In the genomic region with DNA sequence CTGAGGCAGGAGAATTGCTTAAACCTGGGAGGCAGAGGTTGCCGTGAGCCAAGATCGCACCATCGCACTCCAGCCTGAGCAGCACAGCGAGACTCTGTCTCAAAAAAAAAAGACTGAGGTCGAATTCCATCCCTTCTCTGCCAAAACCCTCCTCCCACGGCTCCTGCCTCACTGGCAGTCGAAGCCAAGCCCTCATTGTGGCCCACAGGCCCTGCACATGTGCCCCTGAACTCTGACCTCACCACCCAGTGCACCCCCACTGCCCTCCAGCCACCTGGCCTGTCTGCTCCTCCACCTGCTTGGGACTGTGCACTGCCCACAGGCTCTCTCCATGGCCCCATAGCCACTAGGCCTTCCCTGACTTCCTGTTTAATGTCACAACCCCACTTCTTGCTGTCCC, we compare ENCODE assay signal across 18 cellular contexts. TPM values are rescaled to one million over a fixed set of nuclear protein-coding genes. Genes with fewer than 3 reads are reported as not detected.
A peak's percentile ranks its signal among the peaks of the same experiment; 100 is the strongest.
DNase-seq lines count a peak whose midpoint lies in the region; ATAC-seq and TF ChIP-seq lines count a peak whose summit lies in the region.
"Had no signal": no experiment of that assay in that cellular context is flagged by ENCODE, and none has a peak within 500 bp of the region (broad histone marks: within the 10 kb centered on the region; RNA-seq: fewer than 3 reads in every experiment).

No MANE protein-coding gene starts in this region.

- no peak overlapping the region for H3K4me3 Mint-ChIP-seq in activated naive CD8-positive, alpha-beta T cell treated with anti-CD3 and anti-CD28 coated beads, Interleukin-2, amount 10 ng/mL, durations not matched to agents 7 days and 5 days
- H3K4me3 Mint-ChIP-seq in activated naive CD8-positive, alpha-beta T cell treated with anti-CD3 and anti-CD28 coated beads for 36 hours = no peak overlapping the region
- H3K4me3 Mint-ChIP-seq in glutamatergic neuron (ENCODE audit: unreplicated experiment) = peak overlapping the region; percentile 18
- no peak overlapping the region for H3K4me3 Mint-ChIP-seq in progenitor cell of endocrine pancreas (ENCODE audit: low read depth)
- no peak overlapping the region for H3K4me3 Mint-ChIP-seq in endothelial cell (ENCODE audit: unreplicated experiment)
- H3K4me3 Mint-ChIP-seq: CD14-positive monocyte; CD8-positive, alpha-beta T cell had no signal

- no peak for ATAC-seq in activated naive CD8-positive, alpha-beta T cell treated with anti-CD3 and anti-CD28 coated beads, Interleukin-2, amount 10 ng/mL, durations not matched to agents 7 days and 5 days (ENCODE audit: low read depth)
- ATAC-seq in GM21423 (IDR thresholded peaks at IDR 0.05; ENCODE audit: unreplicated experiment) = no peak
- ATAC-seq: CD8-positive, alpha-beta T cell; HCT116 had no signal

- TF ChIP-seq EP300 in esophagus muscularis mucosa (IDR thresholded peaks at IDR 0.05) = no peak

- intact Hi-C loops in esophagus muscularis mucosa (cut with DNase I) = no loop called here

- no peaks in the 10 kb centered on the region for H3K9me3 Mint-ChIP-seq in activated naive CD8-positive, alpha-beta T cell treated with anti-CD3 and anti-CD28 coated beads, Interleukin-2, amount 10 ng/mL, durations not matched to agents 7 days and 5 days
- no peaks in the 10 kb centered on the region for H3K9me3 Mint-ChIP-seq in activated naive CD8-positive, alpha-beta T cell treated with anti-CD3 and anti-CD28 coated beads for 36 hours
- H3K9me3 Mint-ChIP-seq in glutamatergic neuron (ENCODE audit: unreplicated experiment) (peaks cover 7% of the 10 kb centered on the region), progenitor cell of endocrine pancreas (ENCODE audit: low read depth) (peaks cover 3% of the 10 kb centered on the region), endothelial cell (ENCODE audit: unreplicated experiment) (no peaks in the 10 kb centered on the region)

- 30% methylated on average over 7 of the region's 7 CpGs for WGBS in liver
- WGBS in esophagus muscularis mucosa = 72% methylated on average over 7 of the region's 7 CpGs

- peak overlapping the region; percentile 22 for H3K27ac Mint-ChIP-seq in activated naive CD8-positive, alpha-beta T cell treated with anti-CD3 and anti-CD28 coated beads, Interleukin-2, amount 10 ng/mL, durations not matched to agents 7 days and 5 days
- H3K27ac Mint-ChIP-seq in activated naive CD8-positive, alpha-beta T cell treated with anti-CD3 and anti-CD28 coated beads for 36 hours = no peak overlapping the region
- H3K27ac Mint-ChIP-seq in glutamatergic neuron (ENCODE audit: unreplicated experiment) = peak overlapping the region; percentile 64
- H3K27ac Mint-ChIP-seq in progenitor cell of endocrine pancreas = peak overlapping the region; percentile 68
- H3K27ac Mint-ChIP-seq in endothelial cell (ENCODE audit: unreplicated experiment) = no peak overlapping the region
- H3K27ac Mint-ChIP-seq: CD14-positive monocyte; CD8-positive, alpha-beta T cell had no signal

- H3K4me3 ChIP-seq in liver (ENCODE audit: low read depth in 1 of 3, low read length in 3 of 3) = no peak overlapping the region
- no peak overlapping the region for H3K4me3 ChIP-seq in esophagus muscularis mucosa
- H3K4me3 ChIP-seq: BLaER1 had no signal

- no peaks in the 10 kb centered on the region for H3K27me3 Mint-ChIP-seq in activated naive CD8-positive, alpha-beta T cell treated with anti-CD3 and anti-CD28 coated beads, Interleukin-2, amount 10 ng/mL, durations not matched to agents 7 days and 5 days
- no peaks in the 10 kb centered on the region for H3K27me3 Mint-ChIP-seq in activated naive CD8-positive, alpha-beta T cell treated with anti-CD3 and anti-CD28 coated beads for 36 hours
- peaks cover 6% of the 10 kb centered on the region for H3K27me3 Mint-ChIP-seq in glutamatergic neuron (ENCODE audit: unreplicated experiment)
- no peaks in the 10 kb centered on the region for H3K27me3 Mint-ChIP-seq in progenitor cell of endocrine pancreas
- H3K27me3 Mint-ChIP-seq in endothelial cell (ENCODE audit: unreplicated experiment) = peaks cover 14% of the 10 kb centered on the region

- TF ChIP-seq POLR2A in esophagus muscularis mucosa (IDR thresholded peaks at IDR 0.05; ENCODE audit: low read depth) = no peak

- peak in 1 of 2 donors; percentile 50 for TF ChIP-seq RAD21 in liver (IDR thresholded peaks at IDR 0.05)

- DNase-seq in activated naive CD8-positive, alpha-beta T cell treated with anti-CD3 and anti-CD28 coated beads, Interleukin-2, amount 10 ng/mL, durations not matched to agents 7 days and 5 days = no peak
- DNase-seq in activated naive CD8-positive, alpha-beta T cell treated with anti-CD3 and anti-CD28 coated beads for 36 hours = no peak
- no peak for DNase-seq in glutamatergic neuron
- DNase-seq in progenitor cell of endocrine pancreas (ENCODE audit: low spot score, unreplicated experiment) = no peak
- DNase-seq in esophagus muscularis mucosa (ENCODE audit: extremely low spot score) = no peak
- DNase-seq in endothelial cell (ENCODE audit: low spot score) = no peak
- DNase-seq: 8988T; Calu3; CD8-positive, alpha-beta T cell; DMS79 treated with DMSO at 0.1 percent for 48 hours; GF-D8; GOT3; H7 had no signal

- H3K4me1 Mint-ChIP-seq in activated naive CD8-positive, alpha-beta T cell treated with anti-CD3 and anti-CD28 coated beads, Interleukin-2, amount 10 ng/mL, durations not matched to agents 7 days and 5 days = peaks cover 5% of the 10 kb centered on the region
- no peaks in the 10 kb centered on the region for H3K4me1 Mint-ChIP-seq in activated naive CD8-positive, alpha-beta T cell treated with anti-CD3 and anti-CD28 coated beads for 36 hours
- H3K4me1 Mint-ChIP-seq in glutamatergic neuron (ENCODE audit: low read depth, unreplicated experiment) (peaks cover 18% of the 10 kb centered on the region), progenitor cell of endocrine pancreas (ENCODE audit: low read depth) (no peaks in the 10 kb centered on the region), endothelial cell (ENCODE audit: unreplicated experiment) (peaks cover 3% of the 10 kb centered on the region)

- no peaks in the 10 kb centered on the region for H3K27me3 ChIP-seq in liver (ENCODE audit: control insufficient read depth in 4 of 4, insufficient read depth in 4 of 4, low read length in 3 of 4)
- H3K27me3 ChIP-seq in esophagus muscularis mucosa = peaks cover 0 to 16% (median 0%) of the 10 kb centered on the region in 4 donors
- H3K27me3 ChIP-seq: BLaER1 had no signal

- H3K4me1 ChIP-seq in liver (ENCODE audit: control insufficient read depth in 4 of 4, insufficient read depth in 4 of 4, low read length in 3 of 4) (peaks cover 10 to 69% (median 44%) of the 10 kb centered on the region in 4 donors), esophagus muscularis mucosa (no peaks in the 10 kb centered on the region)

- H3K9me3 ChIP-seq in liver (ENCODE audit: control insufficient read depth in 4 of 4, low read length in 3 of 4) = no peaks in the 10 kb centered on the region
- peaks cover 0 to 7% (median 0%) of the 10 kb centered on the region in 4 donors for H3K9me3 ChIP-seq in esophagus muscularis mucosa

- no peak for TF ChIP-seq CTCF in glutamatergic neuron (IDR thresholded peaks at IDR 0.05; ENCODE audit: partially characterized antibody, unreplicated experiment)
- no peak for TF ChIP-seq CTCF in liver (IDR thresholded peaks at IDR 0.05; ENCODE audit: low read depth, low read length, missing input control)
- no peak for TF ChIP-seq CTCF in progenitor cell of endocrine pancreas (IDR thresholded peaks at IDR 0.05; ENCODE audit: unreplicated experiment)
- TF ChIP-seq CTCF in esophagus muscularis mucosa (IDR thresholded peaks at IDR 0.05) = no peak
- TF ChIP-seq CTCF in endothelial cell (IDR thresholded peaks at IDR 0.05; ENCODE audit: unreplicated experiment) = no peak

- H3K9ac ChIP-seq in liver (ENCODE audit: low read depth in 1 of 2, low read length in 2 of 2) = peak overlapping the region in 1 of 2 donors; percentile 24
- H3K9ac ChIP-seq: BLaER1 had no signal

- H3K36me3 ChIP-seq in liver (ENCODE audit: control insufficient read depth in 4 of 4, insufficient read depth in 3 of 4, low read depth in 1 of 4, low read length in 3 of 4) (peaks cover 0 to 4% (median 0%) of the 10 kb centered on the region in 4 donors), esophagus muscularis mucosa (no peaks in the 10 kb centered on the region)
- H3K36me3 ChIP-seq: BLaER1 had no signal

- POLR2A ChIA-PET in activated naive CD8-positive, alpha-beta T cell treated with anti-CD3 and anti-CD28 coated beads, Interleukin-2, amount 10 ng/mL, durations not matched to agents 7 days and 5 days (lab: Charles Lee) = no interaction called here

- H3K27ac ChIP-seq in liver (ENCODE audit: low read depth in 1 of 2, low read length in 2 of 2) (peak overlapping the region; percentile 83 to 94), esophagus muscularis mucosa (replicated peaks in 1 of 4) (no peak overlapping the region)
- H3K27ac ChIP-seq: BLaER1 had no signal

- H3K36me3 Mint-ChIP-seq in activated naive CD8-positive, alpha-beta T cell treated with anti-CD3 and anti-CD28 coated beads, Interleukin-2, amount 10 ng/mL, durations not matched to agents 7 days and 5 days = no peaks in the 10 kb centered on the region
- no peaks in the 10 kb centered on the region for H3K36me3 Mint-ChIP-seq in activated naive CD8-positive, alpha-beta T cell treated with anti-CD3 and anti-CD28 coated beads for 36 hours
- H3K36me3 Mint-ChIP-seq in glutamatergic neuron (ENCODE audit: unreplicated experiment) (no peaks in the 10 kb centered on the region), progenitor cell of endocrine pancreas (ENCODE audit: insufficient read depth) (peaks cover 2% of the 10 kb centered on the region), endothelial cell (ENCODE audit: low read depth, unreplicated experiment) (no peaks in the 10 kb centered on the region)
- H3K36me3 Mint-ChIP-seq: CD14-positive monocyte; CD8-positive, alpha-beta T cell had no signal

TF ChIP-seq in liver, 16 proteins besides CTCF, POLR2A, EP300 and RAD21 (continues in another document):
- TF ChIP-seq FOXA2 (IDR thresholded peaks at IDR 0.05) = peak; percentile 6

RNA-seq across cellular contexts. Expression of a gene that starts 7.0 kb away (rescaled TPM):
- 1 to 10 TPM; 1.0 TPM for total RNA-seq in activated naive CD8-positive, alpha-beta T cell treated with anti-CD3 and anti-CD28 coated beads, Interleukin-2, amount 10 ng/mL, durations not matched to agents 7 days and 5 days
- total RNA-seq in activated naive CD8-positive, alpha-beta T cell treated with anti-CD3 and anti-CD28 coated beads for 36 hours = under 1 TPM; 0.60 to 0.68 TPM
- 4.0 TPM for total RNA-seq in glutamatergic neuron (ENCODE audit: unreplicated experiment)
- 1 to 10 TPM in 1 of 2 donors, under 1 TPM in 1; 0.84 to 2.9 TPM for total RNA-seq in liver
- polyA plus RNA-seq in liver = 1 to 10 TPM in 1 of 2 donors, under 1 TPM in 1; 0.15 to 1.1 TPM
- total RNA-seq in progenitor cell of endocrine pancreas = 3.3 and 3.9 TPM in 2 replicates
- total RNA-seq in esophagus muscularis mucosa = under 1 TPM; 0.33 to 0.98 (median 0.61) TPM
- total RNA-seq in endothelial cell (ENCODE audit: unreplicated experiment) = 1.6 TPM

RNA-seq across cellular contexts. Expression of a gene that starts 27.8 kb away (rescaled TPM):
- total RNA-seq in activated naive CD8-positive, alpha-beta T cell treated with anti-CD3 and anti-CD28 coated beads, Interleukin-2, amount 10 ng/mL, durations not matched to agents 7 days and 5 days = 10 to 100 TPM; 43.6 to 53.2 TPM
- total RNA-seq in activated naive CD8-positive, alpha-beta T cell treated with anti-CD3 and anti-CD28 coated beads for 36 hours = 10 to 100 TPM; 52.2 to 52.4 TPM
- 37.1 TPM for total RNA-seq in glutamatergic neuron (ENCODE audit: unreplicated experiment)
- total RNA-seq in liver = 10 to 100 TPM; 10.9 to 24.9 TPM
- 10 to 100 TPM; 17.0 to 20.2 TPM for polyA plus RNA-seq in liver
- total RNA-seq in progenitor cell of endocrine pancreas = 42.9 and 49.3 TPM in 2 replicates
- 10 to 100 TPM; 27.4 to 33.8 (median 33.0) TPM for total RNA-seq in esophagus muscularis mucosa
- 38.3 TPM for total RNA-seq in endothelial cell (ENCODE audit: unreplicated experiment)

Comparison
In these comparisons a context has a peak if more than half of its experiments do, and no peak if none do; other contexts are left out.
1. H3K27ac Mint-ChIP-seq: peak in activated naive CD8-positive, alpha-beta T cell treated with anti-CD3 and anti-CD28 coated beads, Interleukin-2, amount 10 ng/mL, durations not matched to agents 7 days and 5 days (single experiment), glutamatergic neuron (single experiment) and progenitor cell of endocrine pancreas (single experiment); none in activated naive CD8-positive, alpha-beta T cell treated with anti-CD3 and anti-CD28 coated beads for 36 hours (single experiment) and endothelial cell (single experiment).
2. H3K27ac ChIP-seq: peak in liver (2 of 2); none in esophagus muscularis mucosa (0 of 4).